ENCODE assay signal across 1 cellular context in genomic region chr9:23524607-23525155, GRCh38.
TF ChIP-seq lines count a peak whose summit lies in the region.

No MANE protein-coding gene starts in this region.

TF ChIP-seq in GM23338, 12 proteins besides CTCF, POLR2A, EP300 and RAD21 (continued from another document):
- TF ChIP-seq, protein P1, sequence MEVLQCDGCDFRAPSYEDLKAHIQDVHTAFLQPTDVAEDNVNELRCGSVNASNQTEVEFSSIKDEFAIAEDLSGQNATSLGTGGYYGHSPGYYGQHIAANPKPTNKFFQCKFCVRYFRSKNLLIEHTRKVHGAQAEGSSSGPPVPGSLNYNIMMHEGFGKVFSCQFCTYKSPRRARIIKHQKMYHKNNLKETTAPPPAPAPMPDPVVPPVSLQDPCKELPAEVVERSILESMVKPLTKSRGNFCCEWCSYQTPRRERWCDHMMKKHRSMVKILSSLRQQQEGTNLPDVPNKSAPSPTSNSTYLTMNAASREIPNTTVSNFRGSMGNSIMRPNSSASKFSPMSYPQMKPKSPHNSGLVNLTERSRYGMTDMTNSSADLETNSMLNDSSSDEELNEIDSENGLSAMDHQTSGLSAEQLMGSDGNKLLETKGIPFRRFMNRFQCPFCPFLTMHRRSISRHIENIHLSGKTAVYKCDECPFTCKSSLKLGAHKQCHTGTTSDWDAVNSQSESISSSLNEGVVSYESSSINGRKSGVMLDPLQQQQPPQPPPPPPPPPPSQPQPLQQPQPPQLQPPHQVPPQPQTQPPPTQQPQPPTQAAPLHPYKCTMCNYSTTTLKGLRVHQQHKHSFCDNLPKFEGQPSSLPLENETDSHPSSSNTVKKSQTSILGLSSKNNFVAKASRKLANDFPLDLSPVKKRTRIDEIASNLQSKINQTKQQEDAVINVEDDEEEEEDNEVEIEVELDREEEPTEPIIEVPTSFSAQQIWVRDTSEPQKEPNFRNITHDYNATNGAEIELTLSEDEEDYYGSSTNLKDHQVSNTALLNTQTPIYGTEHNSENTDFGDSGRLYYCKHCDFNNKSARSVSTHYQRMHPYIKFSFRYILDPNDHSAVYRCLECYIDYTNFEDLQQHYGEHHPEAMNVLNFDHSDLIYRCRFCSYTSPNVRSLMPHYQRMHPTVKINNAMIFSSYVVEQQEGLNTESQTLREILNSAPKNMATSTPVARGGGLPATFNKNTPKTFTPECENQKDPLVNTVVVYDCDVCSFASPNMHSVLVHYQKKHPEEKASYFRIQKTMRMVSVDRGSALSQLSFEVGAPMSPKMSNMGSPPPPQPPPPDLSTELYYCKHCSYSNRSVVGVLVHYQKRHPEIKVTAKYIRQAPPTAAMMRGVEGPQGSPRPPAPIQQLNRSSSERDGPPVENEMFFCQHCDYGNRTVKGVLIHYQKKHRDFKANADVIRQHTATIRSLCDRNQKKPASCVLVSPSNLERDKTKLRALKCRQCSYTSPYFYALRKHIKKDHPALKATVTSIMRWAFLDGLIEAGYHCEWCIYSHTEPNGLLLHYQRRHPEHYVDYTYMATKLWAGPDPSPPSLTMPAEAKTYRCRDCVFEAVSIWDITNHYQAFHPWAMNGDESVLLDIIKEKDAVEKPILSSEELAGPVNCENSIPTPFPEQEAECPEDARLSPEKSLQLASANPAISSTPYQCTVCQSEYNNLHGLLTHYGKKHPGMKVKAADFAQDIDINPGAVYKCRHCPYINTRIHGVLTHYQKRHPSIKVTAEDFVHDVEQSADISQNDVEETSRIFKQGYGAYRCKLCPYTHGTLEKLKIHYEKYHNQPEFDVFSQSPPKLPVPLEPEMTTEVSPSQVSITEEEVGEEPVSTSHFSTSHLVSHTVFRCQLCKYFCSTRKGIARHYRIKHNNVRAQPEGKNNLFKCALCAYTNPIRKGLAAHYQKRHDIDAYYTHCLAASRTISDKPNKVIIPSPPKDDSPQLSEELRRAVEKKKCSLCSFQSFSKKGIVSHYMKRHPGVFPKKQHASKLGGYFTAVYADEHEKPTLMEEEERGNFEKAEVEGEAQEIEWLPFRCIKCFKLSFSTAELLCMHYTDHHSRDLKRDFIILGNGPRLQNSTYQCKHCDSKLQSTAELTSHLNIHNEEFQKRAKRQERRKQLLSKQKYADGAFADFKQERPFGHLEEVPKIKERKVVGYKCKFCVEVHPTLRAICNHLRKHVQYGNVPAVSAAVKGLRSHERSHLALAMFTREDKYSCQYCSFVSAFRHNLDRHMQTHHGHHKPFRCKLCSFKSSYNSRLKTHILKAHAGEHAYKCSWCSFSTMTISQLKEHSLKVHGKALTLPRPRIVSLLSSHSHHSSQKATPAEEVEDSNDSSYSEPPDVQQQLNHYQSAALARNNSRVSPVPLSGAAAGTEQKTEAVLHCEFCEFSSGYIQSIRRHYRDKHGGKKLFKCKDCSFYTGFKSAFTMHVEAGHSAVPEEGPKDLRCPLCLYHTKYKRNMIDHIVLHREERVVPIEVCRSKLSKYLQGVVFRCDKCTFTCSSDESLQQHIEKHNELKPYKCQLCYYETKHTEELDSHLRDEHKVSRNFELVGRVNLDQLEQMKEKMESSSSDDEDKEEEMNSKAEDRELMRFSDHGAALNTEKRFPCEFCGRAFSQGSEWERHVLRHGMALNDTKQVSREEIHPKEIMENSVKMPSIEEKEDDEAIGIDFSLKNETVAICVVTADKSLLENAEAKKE (CRISPR knock-in tag; IDR thresholded peaks at IDR 0.05): no peak
- no peak for TF ChIP-seq JUNB (IDR thresholded peaks at IDR 0.05; ENCODE audit: unreplicated experiment)
